Comparison of ENCODE assay signal across 13 cellular contexts in the genomic region with DNA sequence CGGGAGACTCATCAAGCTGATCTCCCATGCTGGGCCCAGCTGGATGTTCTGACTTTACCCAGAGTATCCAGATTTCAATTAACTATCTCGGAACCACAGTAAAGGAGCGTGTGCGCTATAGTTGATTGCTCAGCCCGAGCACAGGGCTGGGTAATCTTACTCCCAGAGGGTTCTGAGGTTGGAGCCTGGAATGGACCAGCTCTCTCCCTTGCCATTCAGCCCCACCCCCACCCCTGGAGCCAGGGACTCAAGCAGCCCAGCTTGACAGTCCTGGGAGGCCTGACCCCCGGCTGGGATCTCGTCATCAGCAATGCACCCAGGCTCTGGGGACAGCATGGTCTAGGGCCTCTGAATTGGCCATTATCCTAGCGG. TPM values are rescaled to one million over a fixed set of nuclear protein-coding genes. Genes with fewer than 3 reads are reported as not detected.
DNase-seq lines count a peak whose midpoint lies in the region; ATAC-seq, FAIRE-seq and TF ChIP-seq lines count a peak whose summit lies in the region.
"Had no signal": no experiment of that assay in that cellular context is flagged by ENCODE, and none has a peak within 500 bp of the region (broad histone marks: within the 10 kb centered on the region; RNA-seq: fewer than 3 reads in every experiment).

No MANE protein-coding gene starts in this region.

- H3K4me3 Mint-ChIP-seq in endodermal cell (no peak overlapping the region), neural crest cell (no peak overlapping the region)
- H3K4me3 Mint-ChIP-seq: activated naive CD8-positive, alpha-beta T cell treated with anti-CD3 and anti-CD28 coated beads for 36 hours had no signal

- no peaks in the 10 kb centered on the region for H4K20me1 ChIP-seq in HepG2 (ENCODE audit: insufficient read depth, low read length)

- H2AFZ ChIP-seq in HepG2 (ENCODE audit: low read length) = no peak overlapping the region

- no peak for FAIRE-seq in HepG2 (lab: Jason Lieb, UNC)
- FAIRE-seq: A204.1 had no signal

- in situ Hi-C loops in HepG2 (cut with HindIII; ENCODE audit: extremely low pct_ligation_motif_present, low pct_unique_long_range_greater_than_20kb) = no loop called here

- peak overlapping the region; percentile 13 for H3K27ac Mint-ChIP-seq in endodermal cell
- H3K27ac Mint-ChIP-seq in neural crest cell (ENCODE audit: unreplicated experiment) = peak overlapping the region; percentile 91
- H3K27ac Mint-ChIP-seq: activated CD4-positive, alpha-beta T cell treated with anti-CD3 and anti-CD28 coated beads for 36 hours had no signal

- POLR2A ChIA-PET in HepG2 (lab: Yijun Ruan, JAX) = no interaction called here

- BruUV-seq in HepG2 (replicated peaks; lab: Mats Ljungman, UMichigan) = no TSS peak

- TF ChIP-seq CTCF in HepG2 (CRISPR knock-in tag; IDR thresholded peaks at IDR 0.05) = no peak
- no peak for TF ChIP-seq CTCF in right lobe of liver (IDR thresholded peaks at IDR 0.05)
- no peak for TF ChIP-seq CTCF in endodermal cell (conservative IDR thresholded peaks at IDR 0.05)
- TF ChIP-seq CTCF in neural crest cell (conservative IDR thresholded peaks at IDR 0.05) = no peak

- 59% methylated on average over 5 of the region's 8 CpGs for WGBS in HepG2 (ENCODE audit: low lambda C conversion rate)
- 77% methylated on average over 5 of the region's 8 CpGs for WGBS in right lobe of liver (ENCODE audit: insufficient coverage, low coverage, low lambda C conversion rate, missing lambda C conversion rate)
- 84 to 93% methylated on average over 5 to 8 of the region's 8 CpGs for WGBS in endodermal cell (ENCODE audit: insufficient coverage in 1 of 2, insufficient read length in 1 of 2), 2 experiments

- H3K27me3 ChIP-seq in HepG2 (ENCODE audit: control insufficient read depth in 1 of 2, insufficient read depth in 2 of 2, low read length in 2 of 2) (peaks cover 0 to 6% of the 10 kb centered on the region in 2 experiments; a peak in 4 of 5 replicates), right lobe of liver (no peaks in the 10 kb centered on the region), endodermal cell (ENCODE audit: control insufficient read depth, insufficient read depth, low read length, poor library complexity, severe bottlenecking) (no peaks in the 10 kb centered on the region)

- H3K4me2 ChIP-seq in HepG2 (ENCODE audit: low read depth, low read length) = peak overlapping the region; percentile 50; the same call in 1 of the 2 replicates

- H3K79me2 ChIP-seq in HepG2 (ENCODE audit: insufficient read depth, low read length) = no peaks in the 10 kb centered on the region

- no peak for TF ChIP-seq EP300 in HepG2 (IDR thresholded peaks at IDR 0.05; ENCODE audit: low read depth in 2 of 2, low read length in 2 of 2)
- TF ChIP-seq EP300 in HepG2 (CRISPR knock-in tag; IDR thresholded peaks at IDR 0.05; ENCODE audit: borderline replicate concordance) = no peak

- H3K36me3 Mint-ChIP-seq in endodermal cell (ENCODE audit: low read depth) (no peaks in the 10 kb centered on the region), neural crest cell (ENCODE audit: low read depth) (no peaks in the 10 kb centered on the region)
- H3K36me3 Mint-ChIP-seq: activated naive CD8-positive, alpha-beta T cell treated with anti-CD3 and anti-CD28 coated beads for 36 hours had no signal

- H3K27me3 Mint-ChIP-seq in endodermal cell (ENCODE audit: insufficient read depth) (peaks cover 2% of the 10 kb centered on the region), neural crest cell (ENCODE audit: low read depth) (no peaks in the 10 kb centered on the region)
- H3K27me3 Mint-ChIP-seq: activated CD4-positive, alpha-beta T cell treated with anti-CD3 and anti-CD28 coated beads for 36 hours had no signal

- TF ChIP-seq RAD21 in HepG2 (CRISPR knock-in tag; IDR thresholded peaks at IDR 0.05) = no peak

- ATAC-seq in HepG2 = no peak
- ATAC-seq in right lobe of liver = no peak

- no peaks in the 10 kb centered on the region for H3K36me3 ChIP-seq in HepG2 (replicated peaks in 1 of 2; ENCODE audit: control insufficient read depth in 1 of 2, insufficient read depth in 2 of 2, low read length in 2 of 2)
- no peaks in the 10 kb centered on the region for H3K36me3 ChIP-seq in right lobe of liver
- H3K36me3 ChIP-seq in endodermal cell (ENCODE audit: control insufficient read depth, insufficient read depth, low read length) = no peaks in the 10 kb centered on the region

- intact Hi-C loops in HepG2 (cut with micrococcal nuclease; ENCODE audit: unreplicated experiment) = no loop called here
- intact Hi-C loops in right lobe of liver (cut with DNase I) = loop anchor here (5.0 to 10.0 kb wide), 2 partner anchors 34 to 642 kb away; no protein-coding TSS in a partner anchor

- DNase-seq in HepG2 (ENCODE audit: low spot score) (no peak), right lobe of liver (no peak), endodermal cell (no peak), neural crest cell (ENCODE audit: low read depth, low spot score) (no peak), ecto neural progenitor cell (ENCODE audit: low spot score) (no peak), C1 segment of cervical spinal cord (lab: John Stamatoyannopoulos, UW) (no peak)
- DNase-seq in central memory CD4-positive, alpha-beta T cell = no peak
- no peak for DNase-seq in stimulated activated CD4-positive, alpha-beta T cell treated with anti-CD3 and anti-CD28 coated beads, Interleukin-4, amount 100 ng/mL, for 4 hours
- DNase-seq: MM.1S had no signal

- H3K27ac ChIP-seq in HepG2 (ENCODE audit: extremely low read length, insufficient read depth, low read length) (no peak overlapping the region), right lobe of liver (peak overlapping the region in 1 of 3 donors; percentile 33), endodermal cell (ENCODE audit: low read depth, low read length) (no peak overlapping the region)

- TF ChIP-seq POLR2A in HepG2 (IDR thresholded peaks at IDR 0.05; ENCODE audit: insufficient read depth in 1 of 2, low read depth in 2 of 2, low read length in 2 of 2) (no peak), right lobe of liver (IDR thresholded peaks at IDR 0.05) (no peak)

- no peaks in the 10 kb centered on the region for H3K9me3 ChIP-seq in HepG2 (ENCODE audit: low read length)
- no peaks in the 10 kb centered on the region for H3K9me3 ChIP-seq in right lobe of liver
- no peaks in the 10 kb centered on the region for H3K9me3 ChIP-seq in endodermal cell (ENCODE audit: control insufficient read depth, low read length)

- H3K4me3 ChIP-seq in HepG2 (replicated peaks in 1 of 3; ENCODE audit: insufficient read depth in 1 of 3, low read depth in 2 of 3, low read length in 3 of 3) = no peak overlapping the region
- no peak overlapping the region for H3K4me3 ChIP-seq in right lobe of liver
- no peak overlapping the region for H3K4me3 ChIP-seq in endodermal cell (ENCODE audit: low read length)

- CTCF ChIA-PET in HepG2 (lab: Yijun Ruan, JAX; ENCODE audit: low intra/inter-chr PET ratio, low total read pairs) = no interaction called here

- H3K4me1 ChIP-seq in HepG2 (ENCODE audit: insufficient read depth, low read length) = peaks cover 25% of the 10 kb centered on the region
- no peaks in the 10 kb centered on the region for H3K4me1 ChIP-seq in right lobe of liver
- H3K4me1 ChIP-seq in endodermal cell (ENCODE audit: control insufficient read depth, insufficient read depth, low read length) = no peaks in the 10 kb centered on the region

- H3K9ac ChIP-seq in HepG2 (ENCODE audit: insufficient read depth, low read depth, low read length) = no peak overlapping the region
- H3K9ac ChIP-seq in endodermal cell (ENCODE audit: extremely low read depth, low read length, poor library complexity, severe bottlenecking) = no peak overlapping the region

- H3K9me3 Mint-ChIP-seq in endodermal cell = no peaks in the 10 kb centered on the region
- H3K9me3 Mint-ChIP-seq in neural crest cell = no peaks in the 10 kb centered on the region
- H3K9me3 Mint-ChIP-seq: activated naive CD8-positive, alpha-beta T cell treated with anti-CD3 and anti-CD28 coated beads for 36 hours had no signal

- H3K4me1 Mint-ChIP-seq in endodermal cell (no peaks in the 10 kb centered on the region), neural crest cell (peaks cover 17% of the 10 kb centered on the region)

RNA-seq across cellular contexts. Expression of a gene that starts 23.7 kb away (rescaled TPM):
- total RNA-seq in HepG2 (2016; rRNA removed; fragmentation: Illumina TruSeq; extraction: Trizol) (0.07 TPM in 1 of 2 replicates, not detected in the other), right lobe of liver (under 1 TPM in 2 of 6 experiments, not detected in 4; 0.15 to 0.24 TPM), endodermal cell (under 1 TPM; 0.29 to 0.62 TPM), neural crest cell (1.1 and 1.2 TPM in 2 replicates)
- total RNA-seq in HepG2 (2016; cell fraction: cytosol; rRNA removed; fragmentation: Illumina TruSeq; extraction: Trizol; ENCODE audit: low read depth) = not detected in 2 replicates
- total RNA-seq in HepG2 (2016; cell fraction: insoluble cytoplasmic fraction; rRNA removed; fragmentation: Illumina TruSeq; extraction: Trizol) = 0.13 TPM in 1 of 2 replicates, not detected in the other
- not detected in 2 replicates for total RNA-seq in HepG2 (2016; cell fraction: membrane; rRNA removed; fragmentation: Illumina TruSeq; extraction: Trizol)
- total RNA-seq in HepG2 (2016; cell fraction: nucleus; rRNA removed; fragmentation: Illumina TruSeq; extraction: Trizol) = not detected in 2 replicates
- not detected in 2 replicates for polyA plus RNA-seq in HepG2 (2011; rRNA removed)
- 0.03 and 0.04 TPM in 2 replicates for polyA plus RNA-seq in HepG2 (2011; cell fraction: cytosol; rRNA removed)
- polyA plus RNA-seq in HepG2 (2011; cell fraction: nucleus; rRNA removed) = not detected in 2 replicates
- polyA plus RNA-seq in HepG2 (2012) = 0.07 TPM in 1 of 2 replicates, not detected in the other
- polyA plus RNA-seq in HepG2 (2016; cell fraction: cytosol; fragmentation: Illumina TruSeq; extraction: Trizol; ENCODE audit: low read depth) = not detected in 2 replicates
- polyA plus RNA-seq in HepG2 (2016; cell fraction: insoluble cytoplasmic fraction; fragmentation: Illumina TruSeq; extraction: Trizol; ENCODE audit: low read depth) = not detected in 2 replicates
- polyA plus RNA-seq in HepG2 (2016; cell fraction: membrane; fragmentation: Illumina TruSeq; extraction: Trizol; ENCODE audit: low read depth) = not detected in 2 replicates
- polyA plus RNA-seq in HepG2 (2016; cell fraction: nucleus; fragmentation: Illumina TruSeq; extraction: Trizol; ENCODE audit: insufficient read depth, low read depth) = 0.36 TPM in 1 of 2 replicates, not detected in the other
- 258 TPM in 1 of 2 replicates, not detected in the other for polyA minus RNA-seq in HepG2 (2011; rRNA and poly(A)+ RNA removed; ENCODE audit: low replicate concordance)
- polyA minus RNA-seq in HepG2 (2011; cell fraction: cytosol; rRNA and poly(A)+ RNA removed) = 0.88 TPM in 1 of 2 replicates, not detected in the other
- 0.64 TPM in 1 of 2 replicates, not detected in the other for polyA minus RNA-seq in HepG2 (2011; cell fraction: nucleus; rRNA and poly(A)+ RNA removed)
- 2.9 TPM for polyA plus RNA-seq in endodermal cell (2013, experiment 1 of 2)
- polyA plus RNA-seq in endodermal cell (2013, experiment 2 of 2) = 3.2 TPM
- total RNA-seq: myocyte had no signal

RNA-seq across cellular contexts. Expression of a gene that starts 26.4 kb away (rescaled TPM):
- 8.2 and 18.1 TPM in 2 replicates for total RNA-seq in HepG2 (2016; rRNA removed; fragmentation: Illumina TruSeq; extraction: Trizol)
- total RNA-seq in HepG2 (2016; cell fraction: cytosol; rRNA removed; fragmentation: Illumina TruSeq; extraction: Trizol; ENCODE audit: low read depth) = 1.8 and 2.1 TPM in 2 replicates
- 8.2 and 16.7 TPM in 2 replicates for total RNA-seq in HepG2 (2016; cell fraction: insoluble cytoplasmic fraction; rRNA removed; fragmentation: Illumina TruSeq; extraction: Trizol)
- total RNA-seq in HepG2 (2016; cell fraction: membrane; rRNA removed; fragmentation: Illumina TruSeq; extraction: Trizol) = 4.8 and 6.4 TPM in 2 replicates
- 15.4 and 17.8 TPM in 2 replicates for total RNA-seq in HepG2 (2016; cell fraction: nucleus; rRNA removed; fragmentation: Illumina TruSeq; extraction: Trizol)
- 21.3 and 22.8 TPM in 2 replicates for polyA plus RNA-seq in HepG2 (2011; rRNA removed)
- 18.4 and 25.0 TPM in 2 replicates for polyA plus RNA-seq in HepG2 (2011; cell fraction: cytosol; rRNA removed)
- 9.9 and 15.3 TPM in 2 replicates for polyA plus RNA-seq in HepG2 (2011; cell fraction: nucleus; rRNA removed)
- 12.4 and 18.5 TPM in 2 replicates for polyA plus RNA-seq in HepG2 (2012)
- 1.5 and 1.6 TPM in 2 replicates for polyA plus RNA-seq in HepG2 (2016; cell fraction: cytosol; fragmentation: Illumina TruSeq; extraction: Trizol; ENCODE audit: low read depth)
- 6.6 and 8.2 TPM in 2 replicates for polyA plus RNA-seq in HepG2 (2016; cell fraction: insoluble cytoplasmic fraction; fragmentation: Illumina TruSeq; extraction: Trizol; ENCODE audit: low read depth)
- 3.4 and 3.7 TPM in 2 replicates for polyA plus RNA-seq in HepG2 (2016; cell fraction: membrane; fragmentation: Illumina TruSeq; extraction: Trizol; ENCODE audit: low read depth)
- 24.0 and 24.3 TPM in 2 replicates for polyA plus RNA-seq in HepG2 (2016; cell fraction: nucleus; fragmentation: Illumina TruSeq; extraction: Trizol; ENCODE audit: insufficient read depth, low read depth)
- polyA minus RNA-seq in HepG2 (2011; rRNA and poly(A)+ RNA removed; ENCODE audit: low replicate concordance) = 18.9 and 43.4 TPM in 2 replicates
- 11.5 and 13.4 TPM in 2 replicates for polyA minus RNA-seq in HepG2 (2011; cell fraction: cytosol; rRNA and poly(A)+ RNA removed)
- 9.5 and 14.4 TPM in 2 replicates for polyA minus RNA-seq in HepG2 (2011; cell fraction: nucleus; rRNA and poly(A)+ RNA removed)
- total RNA-seq in right lobe of liver = 10 to 100 TPM; 16.1 to 30.7 (median 18.9) TPM
- total RNA-seq in endodermal cell = 10 to 100 TPM; 15.2 to 16.9 TPM
- 18.2 TPM for polyA plus RNA-seq in endodermal cell (2013, experiment 1 of 2)
- polyA plus RNA-seq in endodermal cell (2013, experiment 2 of 2) = 15.5 TPM
- total RNA-seq in neural crest cell = 16.6 and 18.0 TPM in 2 replicates

RNA-seq across cellular contexts. Expression of a gene that starts 47.4 kb away (rescaled TPM):
- total RNA-seq in HepG2 (2016; rRNA removed; fragmentation: Illumina TruSeq; extraction: Trizol) (18.6 and 31.6 TPM in 2 replicates), right lobe of liver (10 to 100 TPM; 18.4 to 41.3 (median 23.0) TPM), endodermal cell (10 to 100 TPM; 48.4 to 49.9 TPM), neural crest cell (36.9 and 40.5 TPM in 2 replicates)
- total RNA-seq in HepG2 (2016; cell fraction: cytosol; rRNA removed; fragmentation: Illumina TruSeq; extraction: Trizol; ENCODE audit: low read depth) = 6.7 and 8.0 TPM in 2 replicates
- 19.9 and 29.3 TPM in 2 replicates for total RNA-seq in HepG2 (2016; cell fraction: insoluble cytoplasmic fraction; rRNA removed; fragmentation: Illumina TruSeq; extraction: Trizol)
- total RNA-seq in HepG2 (2016; cell fraction: membrane; rRNA removed; fragmentation: Illumina TruSeq; extraction: Trizol) = 15.5 and 16.3 TPM in 2 replicates
- 28.0 and 32.7 TPM in 2 replicates for total RNA-seq in HepG2 (2016; cell fraction: nucleus; rRNA removed; fragmentation: Illumina TruSeq; extraction: Trizol)
- polyA plus RNA-seq in HepG2 (2011; rRNA removed) = 39.6 and 41.4 TPM in 2 replicates
- polyA plus RNA-seq in HepG2 (2011; cell fraction: cytosol; rRNA removed) = 45.2 and 49.1 TPM in 2 replicates
- 18.7 and 22.3 TPM in 2 replicates for polyA plus RNA-seq in HepG2 (2011; cell fraction: nucleus; rRNA removed)
- 21.5 and 23.6 TPM in 2 replicates for polyA plus RNA-seq in HepG2 (2012)
- 6.1 and 7.7 TPM in 2 replicates for polyA plus RNA-seq in HepG2 (2016; cell fraction: cytosol; fragmentation: Illumina TruSeq; extraction: Trizol; ENCODE audit: low read depth)
- polyA plus RNA-seq in HepG2 (2016; cell fraction: insoluble cytoplasmic fraction; fragmentation: Illumina TruSeq; extraction: Trizol; ENCODE audit: low read depth) = 22.1 and 24.0 TPM in 2 replicates
- 12.0 and 13.6 TPM in 2 replicates for polyA plus RNA-seq in HepG2 (2016; cell fraction: membrane; fragmentation: Illumina TruSeq; extraction: Trizol; ENCODE audit: low read depth)
- polyA plus RNA-seq in HepG2 (2016; cell fraction: nucleus; fragmentation: Illumina TruSeq; extraction: Trizol; ENCODE audit: insufficient read depth, low read depth) = 48.4 and 49.7 TPM in 2 replicates
- 35.9 and 66.9 TPM in 2 replicates for polyA minus RNA-seq in HepG2 (2011; rRNA and poly(A)+ RNA removed; ENCODE audit: low replicate concordance)
- polyA minus RNA-seq in HepG2 (2011; cell fraction: cytosol; rRNA and poly(A)+ RNA removed) = 17.9 TPM in 2 replicates
- 23.1 and 23.7 TPM in 2 replicates for polyA minus RNA-seq in HepG2 (2011; cell fraction: nucleus; rRNA and poly(A)+ RNA removed)
- polyA plus RNA-seq in endodermal cell (2013, experiment 1 of 2) = 40.8 TPM
- polyA plus RNA-seq in endodermal cell (2013, experiment 2 of 2) = 38.2 TPM

RNA-seq across cellular contexts. Expression of a gene that starts 58.5 kb away (rescaled TPM):
- total RNA-seq in HepG2 (2016; rRNA removed; fragmentation: Illumina TruSeq; extraction: Trizol) (35.5 and 49.0 TPM in 2 replicates), right lobe of liver (10 to 100 TPM; 25.2 to 39.8 (median 33.5) TPM), endodermal cell (10 to 100 TPM; 29.9 to 34.1 TPM), neural crest cell (32.7 and 34.6 TPM in 2 replicates)
- 14.6 and 16.3 TPM in 2 replicates for total RNA-seq in HepG2 (2016; cell fraction: cytosol; rRNA removed; fragmentation: Illumina TruSeq; extraction: Trizol; ENCODE audit: low read depth)
- 37.6 and 59.4 TPM in 2 replicates for total RNA-seq in HepG2 (2016; cell fraction: insoluble cytoplasmic fraction; rRNA removed; fragmentation: Illumina TruSeq; extraction: Trizol)
- total RNA-seq in HepG2 (2016; cell fraction: membrane; rRNA removed; fragmentation: Illumina TruSeq; extraction: Trizol) = 28.0 and 28.1 TPM in 2 replicates
- total RNA-seq in HepG2 (2016; cell fraction: nucleus; rRNA removed; fragmentation: Illumina TruSeq; extraction: Trizol) = 12.7 and 14.8 TPM in 2 replicates
- polyA plus RNA-seq in HepG2 (2011; rRNA removed) = 14.7 and 18.4 TPM in 2 replicates
- 17.3 and 19.6 TPM in 2 replicates for polyA plus RNA-seq in HepG2 (2011; cell fraction: cytosol; rRNA removed)
- 3.1 and 4.7 TPM in 2 replicates for polyA plus RNA-seq in HepG2 (2011; cell fraction: nucleus; rRNA removed)
- polyA plus RNA-seq in HepG2 (2012) = 23.6 and 27.5 TPM in 2 replicates
- polyA plus RNA-seq in HepG2 (2016; cell fraction: cytosol; fragmentation: Illumina TruSeq; extraction: Trizol; ENCODE audit: low read depth) = 18.5 and 18.8 TPM in 2 replicates
- polyA plus RNA-seq in HepG2 (2016; cell fraction: insoluble cytoplasmic fraction; fragmentation: Illumina TruSeq; extraction: Trizol; ENCODE audit: low read depth) = 81.0 and 86.6 TPM in 2 replicates
- 30.0 and 32.0 TPM in 2 replicates for polyA plus RNA-seq in HepG2 (2016; cell fraction: membrane; fragmentation: Illumina TruSeq; extraction: Trizol; ENCODE audit: low read depth)
- 30.1 and 37.2 TPM in 2 replicates for polyA plus RNA-seq in HepG2 (2016; cell fraction: nucleus; fragmentation: Illumina TruSeq; extraction: Trizol; ENCODE audit: insufficient read depth, low read depth)
- polyA minus RNA-seq in HepG2 (2011; rRNA and poly(A)+ RNA removed; ENCODE audit: low replicate concordance) = 1.4 and 13.5 TPM in 2 replicates
- polyA minus RNA-seq in HepG2 (2011; cell fraction: cytosol; rRNA and poly(A)+ RNA removed) = 8.1 and 10.6 TPM in 2 replicates
- polyA minus RNA-seq in HepG2 (2011; cell fraction: nucleus; rRNA and poly(A)+ RNA removed) = 7.0 and 9.3 TPM in 2 replicates
- 42.8 TPM for polyA plus RNA-seq in endodermal cell (2013, experiment 1 of 2)
- polyA plus RNA-seq in endodermal cell (2013, experiment 2 of 2) = 38.7 TPM

RNA-seq across cellular contexts. Expression of a gene that starts 58.7 kb away (rescaled TPM):
- total RNA-seq in HepG2 (2016; rRNA removed; fragmentation: Illumina TruSeq; extraction: Trizol) = 2.9 and 4.4 TPM in 2 replicates
- total RNA-seq in HepG2 (2016; cell fraction: cytosol; rRNA removed; fragmentation: Illumina TruSeq; extraction: Trizol; ENCODE audit: low read depth) = 0.51 and 1.3 TPM in 2 replicates
- 3.8 and 5.0 TPM in 2 replicates for total RNA-seq in HepG2 (2016; cell fraction: insoluble cytoplasmic fraction; rRNA removed; fragmentation: Illumina TruSeq; extraction: Trizol)
- 1.9 and 2.3 TPM in 2 replicates for total RNA-seq in HepG2 (2016; cell fraction: membrane; rRNA removed; fragmentation: Illumina TruSeq; extraction: Trizol)
- 5.5 TPM in 2 replicates for total RNA-seq in HepG2 (2016; cell fraction: nucleus; rRNA removed; fragmentation: Illumina TruSeq; extraction: Trizol)
- polyA plus RNA-seq in HepG2 (2011; rRNA removed) = 5.9 and 8.7 TPM in 2 replicates
- 4.0 and 5.7 TPM in 2 replicates for polyA plus RNA-seq in HepG2 (2011; cell fraction: cytosol; rRNA removed)
- 64.1 and 76.1 TPM in 2 replicates for polyA plus RNA-seq in HepG2 (2011; cell fraction: nucleus; rRNA removed)
- polyA plus RNA-seq in HepG2 (2012) = 7.5 and 8.7 TPM in 2 replicates
- polyA plus RNA-seq in HepG2 (2016; cell fraction: cytosol; fragmentation: Illumina TruSeq; extraction: Trizol; ENCODE audit: low read depth) = 0.70 and 0.96 TPM in 2 replicates
- 2.6 and 3.2 TPM in 2 replicates for polyA plus RNA-seq in HepG2 (2016; cell fraction: insoluble cytoplasmic fraction; fragmentation: Illumina TruSeq; extraction: Trizol; ENCODE audit: low read depth)
- polyA plus RNA-seq in HepG2 (2016; cell fraction: membrane; fragmentation: Illumina TruSeq; extraction: Trizol; ENCODE audit: low read depth) = 1.4 and 1.5 TPM in 2 replicates
- polyA plus RNA-seq in HepG2 (2016; cell fraction: nucleus; fragmentation: Illumina TruSeq; extraction: Trizol; ENCODE audit: insufficient read depth, low read depth) = 14.4 and 18.6 TPM in 2 replicates
- 11.2 and 18.8 TPM in 2 replicates for polyA minus RNA-seq in HepG2 (2011; rRNA and poly(A)+ RNA removed; ENCODE audit: low replicate concordance)
- polyA minus RNA-seq in HepG2 (2011; cell fraction: cytosol; rRNA and poly(A)+ RNA removed) = 3.8 and 5.1 TPM in 2 replicates
- 8.5 and 10.2 TPM in 2 replicates for polyA minus RNA-seq in HepG2 (2011; cell fraction: nucleus; rRNA and poly(A)+ RNA removed)
- total RNA-seq in right lobe of liver = 10 to 100 TPM in 4 of 6 experiments, 1 to 10 TPM in 2; 7.5 to 14.0 (median 10.8) TPM
- total RNA-seq in endodermal cell = 10 to 100 TPM; 24.4 to 25.8 TPM
- polyA plus RNA-seq in endodermal cell (2013, experiment 1 of 2) = 23.8 TPM
- 20.7 TPM for polyA plus RNA-seq in endodermal cell (2013, experiment 2 of 2)
- total RNA-seq in neural crest cell = 31.1 and 35.9 TPM in 2 replicates
